Comparison of ENCODE assay signal across 24 cellular contexts in genomic region chr6:143243786-143244185, GRCh38.
DNase-seq lines count a peak whose midpoint lies in the region; ATAC-seq, FAIRE-seq and TF ChIP-seq lines count a peak whose summit lies in the region.
"Had no signal": no experiment of that assay in that cellular context is flagged by ENCODE, and none has a peak within 500 bp of the region (broad histone marks: within the 10 kb centered on the region; RNA-seq: fewer than 3 reads in every experiment).

No MANE protein-coding gene starts in this region.

- ATAC-seq in foreskin keratinocyte (peak; percentile 27), GM23338 (no peak)
- ATAC-seq: CD8-positive, alpha-beta T cell had no signal

- H2AFZ ChIP-seq in GM23338 = no peak overlapping the region

- H3K4me1 Mint-ChIP-seq in GM23338 = peaks cover 6% of the 10 kb centered on the region
- H3K4me1 Mint-ChIP-seq: B cell; CD4-positive, CD25-positive, alpha-beta regulatory T cell had no signal

- no peaks in the 10 kb centered on the region for H3K27me3 Mint-ChIP-seq in GM23338 (ENCODE audit: insufficient read depth, low read depth, poor library complexity)
- H3K27me3 Mint-ChIP-seq: B cell; CD4-positive, CD25-positive, alpha-beta regulatory T cell had no signal

- H3K4me1 ChIP-seq in foreskin keratinocyte (no peaks in the 10 kb centered on the region), GM23338 (ENCODE audit: insufficient read depth) (no peaks in the 10 kb centered on the region; the same call in 1 of the 2 replicates)
- H3K4me1 ChIP-seq: BLaER1, Caco-2 had no signal

- H3K27ac ChIP-seq in foreskin keratinocyte = no peak overlapping the region
- H3K27ac ChIP-seq in GM23338 (ENCODE audit: low read depth) = no peak overlapping the region
- H3K27ac ChIP-seq: 22Rv1, BLaER1, C4-2B had no signal

- H3K27ac Mint-ChIP-seq in GM23338 = no peak overlapping the region
- H3K27ac Mint-ChIP-seq: B cell; CD8-positive, alpha-beta T cell had no signal

- no peak for FAIRE-seq in bronchial epithelial cell (lab: Jason Lieb, UNC)
- FAIRE-seq: A204.1, GM12891, GM18507, H54 had no signal

- DNase-seq in DMS53 (lab: John Stamatoyannopoulos, UW) (peak; percentile 32), DMS53 treated with DMSO at 0.1 percent for 48 hours (lab: John Stamatoyannopoulos, UW; ENCODE audit: unreplicated experiment) (no peak), NCI-H2171 (lab: John Stamatoyannopoulos, UW) (peak; percentile 44), bronchial epithelial cell (ENCODE audit: low read depth) (peak; percentile 68), foreskin keratinocyte (peak; percentile 35 to 42), NCI-H2227 (lab: John Stamatoyannopoulos, UW; ENCODE audit: unreplicated experiment) (no peak), GM23338 (ENCODE audit: low spot score) (no peak), H7 (no peak)
- DNase-seq: Caco-2; CD4-positive, CD25-positive, alpha-beta regulatory T cell; CD8-positive, alpha-beta T cell; DMS153; DMS79 treated with DMSO at 0.1 percent for 48 hours; GF-D8; GOT3; HCEC 1CT had no signal

- no peaks in the 10 kb centered on the region for H3K79me2 ChIP-seq in GM23338 (replicated peaks; ENCODE audit: insufficient read depth)

- no peak overlapping the region for H3K4me3 ChIP-seq in bronchial epithelial cell (ENCODE audit: low read depth, low read length)
- H3K4me3 ChIP-seq in GM23338 = no peak overlapping the region
- H3K4me3 ChIP-seq in H7 (ENCODE audit: insufficient read depth, low read depth, low read length) = no peak overlapping the region
- H3K4me3 ChIP-seq: BLaER1 had no signal

- TF ChIP-seq CTCF in bronchial epithelial cell (IDR thresholded peaks at IDR 0.05; ENCODE audit: insufficient read depth, low read length, severe bottlenecking) (no peak), foreskin keratinocyte (conservative IDR thresholded peaks at IDR 0.05) (no peak), GM23338 (conservative IDR thresholded peaks at IDR 0.05; ENCODE audit: low read depth in 2 of 2) (no peak)

- H3K36me3 ChIP-seq in bronchial epithelial cell (ENCODE audit: control insufficient read depth, insufficient read depth, low read length) = no peaks in the 10 kb centered on the region
- H3K36me3 ChIP-seq in GM23338 (ENCODE audit: insufficient read depth) = no peaks in the 10 kb centered on the region
- H3K36me3 ChIP-seq in H7 (replicated peaks; ENCODE audit: control insufficient read depth, insufficient read depth, low read length) = no peaks in the 10 kb centered on the region
- H3K36me3 ChIP-seq: BLaER1 had no signal

- no peak overlapping the region for H3K4me3 Mint-ChIP-seq in GM23338
- H3K4me3 Mint-ChIP-seq: B cell; CD4-positive, CD25-positive, alpha-beta regulatory T cell; CD8-positive, alpha-beta T cell had no signal

- peaks cover 12% of the 10 kb centered on the region; the same call in 2 of the 3 replicates for H3K36me3 Mint-ChIP-seq in GM23338 (ENCODE audit: low read depth)
- H3K36me3 Mint-ChIP-seq: CD4-positive, CD25-positive, alpha-beta regulatory T cell; CD8-positive, alpha-beta T cell had no signal

- H3K9me3 Mint-ChIP-seq in GM23338 = peaks cover 6% of the 10 kb centered on the region; the same call in 2 of the 3 replicates
- H3K9me3 Mint-ChIP-seq: CD8-positive, alpha-beta T cell had no signal

- H3K4me2 ChIP-seq in GM23338 = no peak overlapping the region
- H3K4me2 ChIP-seq: BLaER1 had no signal

- H3F3A ChIP-seq in GM23338 (replicated peaks; ENCODE audit: low read depth) = no peaks in the 10 kb centered on the region

- H3K27me3 ChIP-seq in bronchial epithelial cell (ENCODE audit: control insufficient read depth, insufficient read depth, low read length) (no peaks in the 10 kb centered on the region), foreskin keratinocyte (no peaks in the 10 kb centered on the region), GM23338 (ENCODE audit: insufficient read depth) (no peaks in the 10 kb centered on the region), H7 (ENCODE audit: control insufficient read depth, insufficient read depth, low read length) (no peaks in the 10 kb centered on the region)
- H3K27me3 ChIP-seq: BLaER1 had no signal

- no peaks in the 10 kb centered on the region for H4K20me1 ChIP-seq in GM23338 (replicated peaks; ENCODE audit: insufficient read depth)
- H4K20me1 ChIP-seq: BLaER1 had no signal

- no peaks in the 10 kb centered on the region for H3K9me2 ChIP-seq in GM23338 (ENCODE audit: insufficient read depth)

TF ChIP-seq in GM23338, 12 proteins besides CTCF, POLR2A, EP300 and RAD21 (continues in another document):
- TF ChIP-seq STAT1 (IDR thresholded peaks at IDR 0.05; ENCODE audit: unreplicated experiment) (no peak), ZNF462 (CRISPR knock-in tag; IDR thresholded peaks at IDR 0.05) (no peak), NANOG (IDR thresholded peaks at IDR 0.05; ENCODE audit: borderline replicate concordance) (no peak), ZNF331 (CRISPR knock-in tag; IDR thresholded peaks at IDR 0.05; ENCODE audit: low read depth) (no peak), POLR2AphosphoS5 (IDR thresholded peaks at IDR 0.05; ENCODE audit: low read depth) (no peak)

Comparison
In these comparisons a context has a peak if more than half of its experiments do, and no peak if none do; other contexts are left out.
1. DNase-seq: peak in DMS53 (single experiment), NCI-H2171 (single experiment), bronchial epithelial cell (single experiment) and foreskin keratinocyte (2 of 2); none in DMS53 treated with DMSO at 0.1 percent for 48 hours (single experiment), NCI-H2227 (single experiment), GM23338 (single experiment) and H7 (single experiment).